7 cellular contexts compared by ENCODE assay signal in genomic region chr20:10433014-10433622, GRCh38. TPM values are rescaled to one million over a fixed set of nuclear protein-coding genes. Genes with fewer than 3 reads are reported as not detected.
DNase-seq lines count a peak whose midpoint lies in the region; ATAC-seq and TF ChIP-seq lines count a peak whose summit lies in the region.

No MANE protein-coding gene starts in this region.

- TF ChIP-seq CTCF in HCT116 (IDR thresholded peaks at IDR 0.05 in 2 of 3, conservative IDR thresholded peaks at IDR 0.05 in 1 of 3; ENCODE audit: borderline replicate concordance in 1 of 3, insufficient read depth in 1 of 3, low read depth in 2 of 3, low read length in 2 of 3) = no peak
- no peak for TF ChIP-seq CTCF in gastroesophageal sphincter (IDR thresholded peaks at IDR 0.05)
- TF ChIP-seq CTCF in gastrocnemius medialis (IDR thresholded peaks at IDR 0.05 in 4 of 5, conservative IDR thresholded peaks at IDR 0.05 in 1 of 5) = no peak
- no peak for TF ChIP-seq CTCF in GM20000 (IDR thresholded peaks at IDR 0.05; ENCODE audit: extremely low read depth, missing control alignments)
- TF ChIP-seq CTCF in GM13976 (IDR thresholded peaks at IDR 0.05; ENCODE audit: borderline replicate concordance, control extremely low read depth, extremely low read depth, insufficient read depth, missing control alignments) = no peak

- H3K9me3 ChIP-seq in HCT116 (ENCODE audit: control insufficient read depth in 1 of 2, insufficient read depth in 1 of 2, low read depth in 1 of 2, low read length in 2 of 2) (no peaks in the 10 kb centered on the region), gastroesophageal sphincter (no peaks in the 10 kb centered on the region), gastrocnemius medialis (no peaks in the 10 kb centered on the region)

- BruUV-seq in HCT116 (replicated peaks; lab: Mats Ljungman, UMichigan) = no TSS peak

- peaks cover 83% of the 10 kb centered on the region for H3K79me2 ChIP-seq in HCT116 (ENCODE audit: insufficient read depth, low read length)

- no peaks in the 10 kb centered on the region for H4K20me1 ChIP-seq in HCT116 (ENCODE audit: insufficient read depth)

- CTCF ChIA-PET in HCT116 (lab: Charles Lee) (interaction anchor here (1.8 to 1.9 kb wide), 2 partner anchors 8 to 816 kb away, joined by 8 read pairs; no protein-coding TSS in a partner anchor), T-cell (lab: Charles Lee) (interaction anchor here in 1 of 2 donors (0.7 to 2.2 kb wide), 2 partner anchors 398 to 455 kb away, joined by 4 to 11 read pairs; partner anchors contain the start of gene ANKEF1)

- H3K4me3 ChIP-seq in HCT116 (replicated peaks in 1 of 2; ENCODE audit: low read depth in 1 of 2, low read length in 2 of 2) (peak overlapping the region; percentile 63 to 96), gastroesophageal sphincter (peak overlapping the region; percentile 59 to 84), gastrocnemius medialis (peak overlapping the region; percentile 70 to 87 (median 80))

- POLR2A ChIA-PET in HCT116 (lab: Charles Lee) (interaction anchor here (2.5 kb wide), 1 partner anchor 15 kb away, joined by 11 read pairs; no protein-coding TSS in a partner anchor), T-cell (lab: Charles Lee) (no interaction called here)

- H3K9me3 Mint-ChIP-seq in T-cell = no peaks in the 10 kb centered on the region

- no peak for DNase-seq in HCT116 (ENCODE audit: low read depth, low spot score)
- DNase-seq in T-cell = no peak
- no peak for DNase-seq in gastrocnemius medialis
- no peak for DNase-seq in GM20000 (ENCODE audit: low spot score)
- DNase-seq in HuH-7 (ENCODE audit: low spot score) = no peak
- no peak for DNase-seq in GM13976 (ENCODE audit: low spot score)

- no peak overlapping the region for H2AFZ ChIP-seq in HCT116 (ENCODE audit: low read depth, low read length, poor library complexity, severe bottlenecking)

- no peaks in the 10 kb centered on the region for H3K36me3 Mint-ChIP-seq in T-cell

- H3K9me2 ChIP-seq in HCT116 (ENCODE audit: insufficient read depth) = no peaks in the 10 kb centered on the region

- WGBS in gastroesophageal sphincter (ENCODE audit: low coverage in 1 of 2), 2 donors = 48 to 57% methylated on average over 25 to 28 of the region's 30 CpGs

- H3K27me3 Mint-ChIP-seq in T-cell = no peaks in the 10 kb centered on the region

- peak overlapping the region; percentile 68 for H3K4me2 ChIP-seq in HCT116 (ENCODE audit: low read length)

- H3K36me3 ChIP-seq in HCT116 (ENCODE audit: control insufficient read depth in 1 of 2, insufficient read depth in 2 of 2, low read length in 2 of 2) (no peaks in the 10 kb centered on the region; a peak in 1 of 4 replicates), gastroesophageal sphincter (no peaks in the 10 kb centered on the region), gastrocnemius medialis (no peaks in the 10 kb centered on the region)

- H3K4me3 Mint-ChIP-seq in T-cell = peak overlapping the region; percentile 90 to 95 (median 92)

- peaks cover 59 to 70% (median 65%) of the 10 kb centered on the region in 3 donors for H3K4me1 Mint-ChIP-seq in T-cell

- H3K4me1 ChIP-seq in HCT116 (ENCODE audit: control insufficient read depth in 1 of 2, insufficient read depth in 2 of 2, low read length in 2 of 2) (peaks cover 5 to 33% of the 10 kb centered on the region in 2 experiments), gastroesophageal sphincter (peaks cover 0 to 59% (median 15%) of the 10 kb centered on the region in 3 donors), gastrocnemius medialis (peaks cover 39 to 40% of the 10 kb centered on the region in 2 donors)

- ATAC-seq in HCT116 (peak; percentile 1; the same call in 1 of the 2 replicates), T-cell (replicated peaks in 1 of 4) (no peak), gastroesophageal sphincter (no peak), gastrocnemius medialis (no peak)

- in situ Hi-C loops in gastrocnemius medialis (cut with MboI; ENCODE audit: low sequenced_read_pairs in 4 of 4) = loop anchor here in 1 of 4 donors (25.0 kb wide), 1 partner anchor 1454 kb away; no protein-coding TSS in a partner anchor
- in situ Hi-C loops in GM13976 (cut with MboI; ENCODE audit: low sequenced_read_pairs, unreplicated experiment) = loop anchor here (25.0 kb wide), 1 partner anchor 821 kb away; no protein-coding TSS in a partner anchor

- peak overlapping the region; percentile 86 for H3K27ac ChIP-seq in HCT116 (ENCODE audit: low read depth, low read length)
- H3K27ac ChIP-seq in gastroesophageal sphincter = peak overlapping the region in 3 of 4 donors; percentile 86 to 93 (median 90)
- peak overlapping the region; percentile 93 to 95 (median 93) for H3K27ac ChIP-seq in gastrocnemius medialis

- H3K27me3 ChIP-seq in HCT116 (ENCODE audit: insufficient read depth, low read length) (no peaks in the 10 kb centered on the region), gastroesophageal sphincter (no peaks in the 10 kb centered on the region), gastrocnemius medialis (no peaks in the 10 kb centered on the region)

- TF ChIP-seq EP300 in gastroesophageal sphincter (IDR thresholded peaks at IDR 0.05) = no peak

- H3K9ac ChIP-seq in HCT116 (ENCODE audit: low read length) = peak overlapping the region; percentile 85

- RAD21 ChIA-PET in HCT116 (lab: Charles Lee; ENCODE audit: low non-redundant PET in 1 of 2, low total read pairs in 2 of 2, uncharacterized antibody in 2 of 2, unreplicated experiment in 2 of 2) = interaction anchor here in 1 of 2 experiments (1.0 kb wide), 1 partner anchor 816 kb away, joined by 3 read pairs; no protein-coding TSS in a partner anchor

- TF ChIP-seq RAD21 in HCT116 (IDR thresholded peaks at IDR 0.05; ENCODE audit: low read depth) = no peak

- intact Hi-C loops in HCT116 (cut with micrococcal nuclease) (loop anchor here (10.0 kb wide), 3 partner anchors 242 to 1112 kb away; partner anchors contain the start of gene JAG1), gastrocnemius medialis (cut with DNase I; ENCODE audit: low total_unique reads) (no loop called here)

- TF ChIP-seq POLR2A in HCT116 (IDR thresholded peaks at IDR 0.05; ENCODE audit: borderline replicate concordance, extremely low read depth, insufficient read depth, insufficient read length) = no peak
- no peak for TF ChIP-seq POLR2A in gastroesophageal sphincter (IDR thresholded peaks at IDR 0.05)
- no peak for TF ChIP-seq POLR2A in gastrocnemius medialis (IDR thresholded peaks at IDR 0.05)

- H3K27ac Mint-ChIP-seq in T-cell = peak overlapping the region; percentile 93 to 95

TF ChIP-seq in HCT116, 20 proteins besides CTCF, POLR2A, EP300 and RAD21:
- TF ChIP-seq SIN3A (IDR thresholded peaks at IDR 0.05; ENCODE audit: low read depth) (0 out of 2 replicates have a peak, but pooled peaks have one; percentile 10), SP1 (IDR thresholded peaks at IDR 0.05; ENCODE audit: low read depth) (no peak), JUND (IDR thresholded peaks at IDR 0.05) (no peak), MAX (IDR thresholded peaks at IDR 0.05) (peak; percentile 49)

RNA-seq across cellular contexts. Expression of gene MKKS, which starts 0.9 kb away (rescaled TPM):
- total RNA-seq in HCT116 (2021; ENCODE audit: unreplicated experiment) (19.9 TPM), T-cell (10 to 100 TPM in 3 of 5 donors, 1 to 10 TPM in 2; 5.1 to 13.5 (median 11.9) TPM), gastroesophageal sphincter (10 to 100 TPM; 15.9 to 22.4 (median 17.7) TPM), gastrocnemius medialis (10 to 100 TPM in 3 of 4 donors, 1 to 10 TPM in 1; 8.1 to 15.2 (median 14.6) TPM)
- polyA plus RNA-seq in HCT116 (2012) = 11.5 and 16.3 TPM in 2 replicates

RNA-seq across cellular contexts. Expression of gene SLX4IP, which starts 2.0 kb away (rescaled TPM):
- 11.1 TPM for total RNA-seq in HCT116 (2021; ENCODE audit: unreplicated experiment)
- 1.9 and 3.0 TPM in 2 replicates for polyA plus RNA-seq in HCT116 (2012)
- 1 to 10 TPM; 4.2 to 5.9 (median 5.2) TPM for total RNA-seq in T-cell
- total RNA-seq in gastroesophageal sphincter = 1 to 10 TPM; 1.3 to 3.0 (median 1.9) TPM
- total RNA-seq in gastrocnemius medialis = 1 to 10 TPM in 1 of 4 donors, under 1 TPM in 3; 0.22 to 1.3 (median 0.71) TPM
